ENCODE assay signal across 15 cellular contexts in genomic region chr1:203612932-203613682, GRCh38. TPM values are rescaled to one million over a fixed set of nuclear protein-coding genes. Genes with fewer than 3 reads are reported as not detected.
DNase-seq lines count a peak whose midpoint lies in the region; ATAC-seq, FAIRE-seq and TF ChIP-seq lines count a peak whose summit lies in the region.
"Had no signal": no experiment of that assay in that cellular context is flagged by ENCODE, and none has a peak within 500 bp of the region (broad histone marks: within the 10 kb centered on the region; RNA-seq: fewer than 3 reads in every experiment).

No MANE protein-coding gene starts in this region.

- no peak overlapping the region for H2AFZ ChIP-seq in HepG2 (ENCODE audit: low read length)

- no peaks in the 10 kb centered on the region for H3K9me3 ChIP-seq in HepG2 (ENCODE audit: low read length)
- H3K9me3 ChIP-seq: SK-N-SH had no signal

- FAIRE-seq in HepG2 (lab: Jason Lieb, UNC): no peak

- no peak for TF ChIP-seq POLR2A in NB4 (IDR thresholded peaks at IDR 0.05; ENCODE audit: extremely low read depth, insufficient read length)
- no peak for TF ChIP-seq POLR2A in HepG2 (IDR thresholded peaks at IDR 0.05; ENCODE audit: insufficient read depth in 1 of 2, low read depth in 2 of 2, low read length in 2 of 2)

- no peak for ATAC-seq in HG03025 (IDR thresholded peaks at IDR 0.05; ENCODE audit: low FRiP score, unreplicated experiment)
- no peak for ATAC-seq in HepG2

- no peaks in the 10 kb centered on the region for H4K20me1 ChIP-seq in HepG2 (ENCODE audit: insufficient read depth, low read length)

- H3K4me3 Mint-ChIP-seq in activated naive CD8-positive, alpha-beta T cell treated with anti-CD3 and anti-CD28 coated beads for 36 hours: no peak overlapping the region

- POLR2A ChIA-PET in HepG2 (lab: Yijun Ruan, JAX): interaction anchor here (0.6 kb wide), 1 partner anchor 308 kb away, joined by 3 read pairs; no protein-coding TSS in a partner anchor

- no peaks in the 10 kb centered on the region for H3K4me1 ChIP-seq in HepG2 (ENCODE audit: insufficient read depth, low read length)

- CTCF ChIA-PET in HepG2 (lab: Yijun Ruan, JAX; ENCODE audit: low intra/inter-chr PET ratio, low total read pairs): no interaction called here

- no peaks in the 10 kb centered on the region for H3K36me3 Mint-ChIP-seq in activated naive CD8-positive, alpha-beta T cell treated with anti-CD3 and anti-CD28 coated beads for 36 hours

- DNase-seq in A172 (ENCODE audit: low spot score): peak; percentile 67
- DNase-seq in Daoy (ENCODE audit: low read depth): peak; percentile 65
- peak; percentile 74 for DNase-seq in NB4 (ENCODE audit: low read depth)
- DNase-seq in activated naive CD8-positive, alpha-beta T cell treated with anti-CD3 and anti-CD28 coated beads for 36 hours: no peak
- no peak for DNase-seq in AG08396 (ENCODE audit: low spot score)
- no peak for DNase-seq in HepG2 (ENCODE audit: low spot score)
- DNase-seq in DMS79 (lab: John Stamatoyannopoulos, UW): no peak
- DNase-seq: activated CD8-positive, alpha-beta memory T cell treated with anti-CD3 and anti-CD28 coated beads for 24 hours; effector CD8-positive, alpha-beta T cell; kidney glomerular epithelial cell; NCI-H1930; retina; SK-N-SH; stimulated activated CD4-positive, alpha-beta T cell treated with anti-CD3 and anti-CD28 coated beads, Interleukin-4, amount 100 ng/mL, for 4 hours had no signal

- in situ Hi-C loops in HepG2 (cut with HindIII; ENCODE audit: extremely low pct_ligation_motif_present, low pct_unique_long_range_greater_than_20kb): no loop called here

- H3K4me3 ChIP-seq in NB4 (ENCODE audit: low read depth, low read length): no peak overlapping the region
- no peak overlapping the region for H3K4me3 ChIP-seq in HepG2 (replicated peaks in 1 of 3; ENCODE audit: insufficient read depth in 1 of 3, low read depth in 2 of 3, low read length in 3 of 3)

- no peak overlapping the region for H3K27ac ChIP-seq in HepG2 (ENCODE audit: extremely low read length, insufficient read depth, low read length)

- H3K4me1 Mint-ChIP-seq in activated naive CD8-positive, alpha-beta T cell treated with anti-CD3 and anti-CD28 coated beads for 36 hours: peaks cover 20% of the 10 kb centered on the region

- TF ChIP-seq CTCF in NB4 (IDR thresholded peaks at IDR 0.05; ENCODE audit: low read depth, low read length): no peak
- TF ChIP-seq CTCF in HepG2 (CRISPR knock-in tag; IDR thresholded peaks at IDR 0.05): no peak

- H3K4me2 ChIP-seq in HepG2 (ENCODE audit: low read depth, low read length): no peak overlapping the region
- H3K4me2 ChIP-seq: SK-N-SH had no signal

- no TSS peak for BruUV-seq in HepG2 (replicated peaks; lab: Mats Ljungman, UMichigan)

- H3K27me3 ChIP-seq in HepG2 (ENCODE audit: control insufficient read depth in 1 of 2, insufficient read depth in 2 of 2, low read length in 2 of 2): peaks cover 0 to 6% of the 10 kb centered on the region in 2 experiments; a peak in 2 of 5 replicates

- peak overlapping the region; percentile 67 for H3K27ac Mint-ChIP-seq in activated naive CD8-positive, alpha-beta T cell treated with anti-CD3 and anti-CD28 coated beads for 36 hours

- intact Hi-C loops in HepG2 (cut with micrococcal nuclease; ENCODE audit: unreplicated experiment): no loop called here

- TF ChIP-seq EP300 in HepG2 (IDR thresholded peaks at IDR 0.05; ENCODE audit: low read depth in 2 of 2, low read length in 2 of 2) (no peak), HepG2 (CRISPR knock-in tag; IDR thresholded peaks at IDR 0.05; ENCODE audit: borderline replicate concordance) (no peak)

- TF ChIP-seq RAD21 in HepG2 (CRISPR knock-in tag; IDR thresholded peaks at IDR 0.05): no peak

- no peaks in the 10 kb centered on the region for H3K79me2 ChIP-seq in HepG2 (ENCODE audit: insufficient read depth, low read length)

- H3K27me3 Mint-ChIP-seq in activated naive CD8-positive, alpha-beta T cell treated with anti-CD3 and anti-CD28 coated beads for 36 hours: no peaks in the 10 kb centered on the region

- H3K9ac ChIP-seq in HepG2 (ENCODE audit: insufficient read depth, low read depth, low read length): no peak overlapping the region
- H3K9ac ChIP-seq: SK-N-SH had no signal

- H3K9me3 Mint-ChIP-seq in activated naive CD8-positive, alpha-beta T cell treated with anti-CD3 and anti-CD28 coated beads for 36 hours: no peaks in the 10 kb centered on the region

- WGBS in HepG2 (ENCODE audit: low lambda C conversion rate): 15% methylated on average over 4 of the region's 4 CpGs

- no peaks in the 10 kb centered on the region for H3K36me3 ChIP-seq in HepG2 (replicated peaks in 1 of 2; ENCODE audit: control insufficient read depth in 1 of 2, insufficient read depth in 2 of 2, low read length in 2 of 2)

TF ChIP-seq in HepG2, 621 proteins besides CTCF, POLR2A, EP300 and RAD21 (continues in another document):
- TF ChIP-seq, protein P1, sequence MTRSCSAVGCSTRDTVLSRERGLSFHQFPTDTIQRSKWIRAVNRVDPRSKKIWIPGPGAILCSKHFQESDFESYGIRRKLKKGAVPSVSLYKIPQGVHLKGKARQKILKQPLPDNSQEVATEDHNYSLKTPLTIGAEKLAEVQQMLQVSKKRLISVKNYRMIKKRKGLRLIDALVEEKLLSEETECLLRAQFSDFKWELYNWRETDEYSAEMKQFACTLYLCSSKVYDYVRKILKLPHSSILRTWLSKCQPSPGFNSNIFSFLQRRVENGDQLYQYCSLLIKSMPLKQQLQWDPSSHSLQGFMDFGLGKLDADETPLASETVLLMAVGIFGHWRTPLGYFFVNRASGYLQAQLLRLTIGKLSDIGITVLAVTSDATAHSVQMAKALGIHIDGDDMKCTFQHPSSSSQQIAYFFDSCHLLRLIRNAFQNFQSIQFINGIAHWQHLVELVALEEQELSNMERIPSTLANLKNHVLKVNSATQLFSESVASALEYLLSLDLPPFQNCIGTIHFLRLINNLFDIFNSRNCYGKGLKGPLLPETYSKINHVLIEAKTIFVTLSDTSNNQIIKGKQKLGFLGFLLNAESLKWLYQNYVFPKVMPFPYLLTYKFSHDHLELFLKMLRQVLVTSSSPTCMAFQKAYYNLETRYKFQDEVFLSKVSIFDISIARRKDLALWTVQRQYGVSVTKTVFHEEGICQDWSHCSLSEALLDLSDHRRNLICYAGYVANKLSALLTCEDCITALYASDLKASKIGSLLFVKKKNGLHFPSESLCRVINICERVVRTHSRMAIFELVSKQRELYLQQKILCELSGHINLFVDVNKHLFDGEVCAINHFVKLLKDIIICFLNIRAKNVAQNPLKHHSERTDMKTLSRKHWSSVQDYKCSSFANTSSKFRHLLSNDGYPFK (CRISPR knock-in tag; IDR thresholded peaks at IDR 0.05; ENCODE audit: borderline replicate concordance): no peak
- TF ChIP-seq STAT5B (CRISPR knock-in tag; IDR thresholded peaks at IDR 0.05) (no peak), RFX3 (CRISPR knock-in tag; IDR thresholded peaks at IDR 0.05) (no peak), FOSL2 (CRISPR knock-in tag; IDR thresholded peaks at IDR 0.05) (no peak), ZNF558 (CRISPR knock-in tag; IDR thresholded peaks at IDR 0.05; ENCODE audit: borderline replicate concordance) (no peak), RFX5 (IDR thresholded peaks at IDR 0.05; ENCODE audit: low read depth, low read length) (no peak), ZFP90 (CRISPR knock-in tag; IDR thresholded peaks at IDR 0.05; ENCODE audit: borderline replicate concordance) (no peak)

RNA-seq across cellular contexts. Expression of gene ATP2B4, which starts 13.5 kb away (rescaled TPM):
- total RNA-seq in A172 (2014; rRNA removed; shearing (Covaris generic)): 41.9 and 44.6 TPM in 2 replicates
- 53.5 and 61.1 TPM in 2 replicates for total RNA-seq in Daoy (2014; rRNA removed; shearing (Covaris generic))
- total RNA-seq in activated naive CD8-positive, alpha-beta T cell treated with anti-CD3 and anti-CD28 coated beads for 36 hours: 1 to 10 TPM; 5.3 to 6.4 TPM
- total RNA-seq in HepG2 (2016; rRNA removed; fragmentation: Illumina TruSeq; extraction: Trizol): 6.2 and 12.4 TPM in 2 replicates
- total RNA-seq in HepG2 (2016; cell fraction: cytosol; rRNA removed; fragmentation: Illumina TruSeq; extraction: Trizol; ENCODE audit: low read depth): 1.7 TPM in 2 replicates
- total RNA-seq in HepG2 (2016; cell fraction: insoluble cytoplasmic fraction; rRNA removed; fragmentation: Illumina TruSeq; extraction: Trizol): 6.9 and 11.1 TPM in 2 replicates
- 3.0 and 3.9 TPM in 2 replicates for total RNA-seq in HepG2 (2016; cell fraction: membrane; rRNA removed; fragmentation: Illumina TruSeq; extraction: Trizol)
- 19.3 and 20.7 TPM in 2 replicates for total RNA-seq in HepG2 (2016; cell fraction: nucleus; rRNA removed; fragmentation: Illumina TruSeq; extraction: Trizol)
- 9.0 and 9.9 TPM in 2 replicates for polyA plus RNA-seq in HepG2 (2011; rRNA removed)
- polyA plus RNA-seq in HepG2 (2011; cell fraction: cytosol; rRNA removed): 5.2 and 7.5 TPM in 2 replicates
- polyA plus RNA-seq in HepG2 (2011; cell fraction: nucleus; rRNA removed): 12.2 and 12.9 TPM in 2 replicates
- 6.8 and 9.0 TPM in 2 replicates for polyA plus RNA-seq in HepG2 (2012)
- polyA plus RNA-seq in HepG2 (2016; cell fraction: cytosol; fragmentation: Illumina TruSeq; extraction: Trizol; ENCODE audit: low read depth): 0.69 and 0.76 TPM in 2 replicates
- 3.5 and 4.1 TPM in 2 replicates for polyA plus RNA-seq in HepG2 (2016; cell fraction: insoluble cytoplasmic fraction; fragmentation: Illumina TruSeq; extraction: Trizol; ENCODE audit: low read depth)
- polyA plus RNA-seq in HepG2 (2016; cell fraction: membrane; fragmentation: Illumina TruSeq; extraction: Trizol; ENCODE audit: low read depth): 1.8 and 2.0 TPM in 2 replicates
- 17.9 and 18.5 TPM in 2 replicates for polyA plus RNA-seq in HepG2 (2016; cell fraction: nucleus; fragmentation: Illumina TruSeq; extraction: Trizol; ENCODE audit: insufficient read depth, low read depth)
- 32.7 and 131 TPM in 2 replicates for polyA minus RNA-seq in HepG2 (2011; rRNA and poly(A)+ RNA removed; ENCODE audit: low replicate concordance)
- 14.0 and 16.7 TPM in 2 replicates for polyA minus RNA-seq in HepG2 (2011; cell fraction: cytosol; rRNA and poly(A)+ RNA removed)
- 14.4 and 22.9 TPM in 2 replicates for polyA minus RNA-seq in HepG2 (2011; cell fraction: nucleus; rRNA and poly(A)+ RNA removed)

Comparison
In these comparisons a context has a peak if more than half of its experiments do, and no peak if none do; other contexts are left out.
1. DNase-seq: peak in A172 (single experiment), Daoy (single experiment) and NB4 (single experiment); none in activated naive CD8-positive, alpha-beta T cell treated with anti-CD3 and anti-CD28 coated beads for 36 hours (single experiment), AG08396 (single experiment), HepG2 (single experiment) and DMS79 (single experiment).